26 cellular contexts compared by ENCODE assay signal in genomic region chr4:149498246-149498645, GRCh38.
"Had no signal": no experiment of that assay in that cellular context is flagged by ENCODE, and none has a peak within 500 bp of the region (broad histone marks: within the 10 kb centered on the region; RNA-seq: fewer than 3 reads in every experiment).

No MANE protein-coding gene starts in this region.

- H3K9me3 ChIP-seq: colonic mucosa, gastrocnemius medialis, prostate gland, testis, tibial artery had no signal

- H3K4me1 ChIP-seq: colonic mucosa, gastrocnemius medialis, prostate gland, spleen, testis, tibial artery, upper lobe of left lung had no signal

- ATAC-seq: esophagus mucosa; gastrocnemius medialis; left lobe of liver; natural killer cell treated with Interleukin-12 subunit alpha and Interleukin-12 subunit beta and Interleukin-15 and Interleukin-18, amount 100 ng/mL, for 72 hours; right cardiac atrium; stimulated activated memory B cell treated with anti-CD40 and anti-IgM and Interleukin-4, amounts not matched to agents 10 μg/mL and 1 μg/mL and 100 μg/mL, for 72 hours; stimulated activated naive CD8-positive, alpha-beta T cell treated with anti-CD3 and anti-CD28 coated beads, Interleukin-15, Interleukin-2, amounts not matched to agents 100 U/mL and 50 U/mL, for 24 hours had no signal

- H3K4me1 Mint-ChIP-seq: endodermal cell; memory B cell; naive B cell; stimulated activated memory B cell treated with anti-CD40 and anti-IgM and Interleukin-4, amounts not matched to agents 10 μg/mL and 1 μg/mL and 100 μg/mL, for 72 hours had no signal

- H3K36me3 Mint-ChIP-seq: memory B cell; naive B cell; natural killer cell treated with Interleukin-12 subunit alpha and Interleukin-12 subunit beta and Interleukin-15 and Interleukin-18, amount 100 ng/mL, for 72 hours; stimulated activated memory B cell treated with anti-CD40 and anti-IgM and Interleukin-4, amounts not matched to agents 10 μg/mL and 1 μg/mL and 100 μg/mL, for 72 hours had no signal

- H3K27ac ChIP-seq: colonic mucosa, epithelial cell of prostate, gastrocnemius medialis, prostate gland, skin epidermis, spleen, testis, tibial artery, upper lobe of left lung had no signal

- H3K36me3 ChIP-seq: colonic mucosa, gastrocnemius medialis, prostate gland, spleen, tibial artery, upper lobe of left lung had no signal

- H3K27me3 ChIP-seq: colonic mucosa, gastrocnemius medialis, spleen, testis, tibial artery, upper lobe of left lung had no signal

- H3K27me3 Mint-ChIP-seq: dendritic cell treated with granulocyte-macrophage colony-stimulating factor and Interleukin-4, amounts not matched to agents 40 ng/mL and 50 ng/mL, for 4 days; memory B cell; naive B cell; natural killer cell treated with Interleukin-12 subunit alpha and Interleukin-12 subunit beta and Interleukin-15 and Interleukin-18, amount 100 ng/mL, for 72 hours; stimulated activated memory B cell treated with anti-CD40 and anti-IgM and Interleukin-4, amounts not matched to agents 10 μg/mL and 1 μg/mL and 100 μg/mL, for 72 hours had no signal

- H3K27ac Mint-ChIP-seq: dendritic cell treated with granulocyte-macrophage colony-stimulating factor and Interleukin-4, amounts not matched to agents 40 ng/mL and 50 ng/mL, for 4 days; endodermal cell; memory B cell; naive B cell; natural killer cell treated with Interleukin-12 subunit alpha and Interleukin-12 subunit beta and Interleukin-15 and Interleukin-18, amount 100 ng/mL, for 72 hours; stimulated activated memory B cell treated with anti-CD40 and anti-IgM and Interleukin-4, amounts not matched to agents 10 μg/mL and 1 μg/mL and 100 μg/mL, for 72 hours had no signal

- H3K4me3 Mint-ChIP-seq: dendritic cell treated with granulocyte-macrophage colony-stimulating factor and Interleukin-4, amounts not matched to agents 40 ng/mL and 50 ng/mL, for 4 days; endodermal cell; memory B cell; natural killer cell treated with Interleukin-12 subunit alpha and Interleukin-12 subunit beta and Interleukin-15 and Interleukin-18, amount 100 ng/mL, for 72 hours; neural crest cell; stimulated activated memory B cell treated with anti-CD40 and anti-IgM and Interleukin-4, amounts not matched to agents 10 μg/mL and 1 μg/mL and 100 μg/mL, for 72 hours had no signal

- H3K9me3 Mint-ChIP-seq: endodermal cell had no signal

- DNase-seq: colonic mucosa; effector CD8-positive, alpha-beta T cell; endodermal cell; foreskin fibroblast; gastrocnemius medialis; head of caudate nucleus; naive B cell; right cardiac atrium; spleen; stimulated activated CD4-positive, alpha-beta T cell treated with anti-CD3 and anti-CD28 coated beads, Interleukin-4, amount 100 ng/mL, for 4 hours; stimulated activated naive CD8-positive, alpha-beta T cell treated with anti-CD3 and anti-CD28 coated beads, Interleukin-15, Interleukin-2, amounts not matched to agents 100 U/mL and 50 U/mL, for 24 hours; substantia nigra; testis; tibial artery; upper lobe of left lung had no signal

- H3K4me3 ChIP-seq: colonic mucosa, gastrocnemius medialis, lung, prostate gland, skin epidermis, spleen, testis, tibial artery, upper lobe of left lung had no signal
